In the genomic region with DNA sequence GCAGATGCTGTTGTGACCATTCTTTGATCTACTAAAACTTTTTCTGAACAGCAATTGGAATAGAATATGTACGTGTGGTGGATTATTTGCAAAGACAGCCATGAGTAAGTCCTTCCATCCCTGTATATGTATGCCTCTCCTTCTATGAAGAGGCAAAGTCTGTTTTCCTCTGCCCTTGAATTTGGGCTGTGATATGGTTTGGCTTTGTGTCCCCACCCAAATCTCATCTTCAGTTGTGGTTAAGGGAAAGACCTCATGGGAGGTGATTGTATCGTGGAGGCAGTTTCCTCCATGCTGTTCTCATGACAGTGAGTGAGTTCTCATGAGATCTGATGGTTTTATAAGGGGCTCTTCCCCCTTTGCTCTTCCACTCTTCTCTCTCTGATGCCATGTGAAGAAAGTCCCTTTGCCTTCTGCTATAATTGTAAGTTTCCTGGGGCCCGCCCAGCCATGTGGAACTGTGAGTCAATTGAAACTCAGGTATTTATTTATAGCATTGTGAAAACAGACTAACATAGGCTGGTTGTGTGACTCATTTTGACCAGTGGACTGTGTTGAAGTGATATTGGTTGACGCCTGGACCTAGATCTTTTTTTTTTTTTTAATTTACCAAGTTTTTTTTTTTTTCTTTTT, we compare ENCODE assay signal across 1 cellular context.
TF ChIP-seq lines count a peak whose summit lies in the region.

No MANE protein-coding gene starts in this region.

TF ChIP-seq in GM12878, 131 proteins besides CTCF, POLR2A, EP300 and RAD21 (continued from another document):
- TF ChIP-seq, protein P1, sequence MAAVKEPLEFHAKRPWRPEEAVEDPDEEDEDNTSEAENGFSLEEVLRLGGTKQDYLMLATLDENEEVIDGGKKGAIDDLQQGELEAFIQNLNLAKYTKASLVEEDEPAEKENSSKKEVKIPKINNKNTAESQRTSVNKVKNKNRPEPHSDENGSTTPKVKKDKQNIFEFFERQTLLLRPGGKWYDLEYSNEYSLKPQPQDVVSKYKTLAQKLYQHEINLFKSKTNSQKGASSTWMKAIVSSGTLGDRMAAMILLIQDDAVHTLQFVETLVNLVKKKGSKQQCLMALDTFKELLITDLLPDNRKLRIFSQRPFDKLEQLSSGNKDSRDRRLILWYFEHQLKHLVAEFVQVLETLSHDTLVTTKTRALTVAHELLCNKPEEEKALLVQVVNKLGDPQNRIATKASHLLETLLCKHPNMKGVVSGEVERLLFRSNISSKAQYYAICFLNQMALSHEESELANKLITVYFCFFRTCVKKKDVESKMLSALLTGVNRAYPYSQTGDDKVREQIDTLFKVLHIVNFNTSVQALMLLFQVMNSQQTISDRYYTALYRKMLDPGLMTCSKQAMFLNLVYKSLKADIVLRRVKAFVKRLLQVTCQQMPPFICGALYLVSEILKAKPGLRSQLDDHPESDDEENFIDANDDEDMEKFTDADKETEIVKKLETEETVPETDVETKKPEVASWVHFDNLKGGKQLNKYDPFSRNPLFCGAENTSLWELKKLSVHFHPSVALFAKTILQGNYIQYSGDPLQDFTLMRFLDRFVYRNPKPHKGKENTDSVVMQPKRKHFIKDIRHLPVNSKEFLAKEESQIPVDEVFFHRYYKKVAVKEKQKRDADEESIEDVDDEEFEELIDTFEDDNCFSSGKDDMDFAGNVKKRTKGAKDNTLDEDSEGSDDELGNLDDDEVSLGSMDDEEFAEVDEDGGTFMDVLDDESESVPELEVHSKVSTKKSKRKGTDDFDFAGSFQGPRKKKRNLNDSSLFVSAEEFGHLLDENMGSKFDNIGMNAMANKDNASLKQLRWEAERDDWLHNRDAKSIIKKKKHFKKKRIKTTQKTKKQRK (IDR thresholded peaks at IDR 0.05; ENCODE audit: low read depth, low read length) = no peak
- TF ChIP-seq YY1 (IDR thresholded peaks at IDR 0.05; ENCODE audit: low read depth, low read length) (0 out of 2 replicates have a peak, but pooled peaks have one; percentile 20), SREBF1 (IDR thresholded peaks at IDR 0.05; ENCODE audit: low read length) (no peak), NFIC (IDR thresholded peaks at IDR 0.05; ENCODE audit: low read depth, low read length) (peak; percentile 80), MEF2A (IDR thresholded peaks at IDR 0.05; ENCODE audit: insufficient read depth, low read depth, low read length) (peak; percentile 94)
- TF ChIP-seq, protein P2, sequence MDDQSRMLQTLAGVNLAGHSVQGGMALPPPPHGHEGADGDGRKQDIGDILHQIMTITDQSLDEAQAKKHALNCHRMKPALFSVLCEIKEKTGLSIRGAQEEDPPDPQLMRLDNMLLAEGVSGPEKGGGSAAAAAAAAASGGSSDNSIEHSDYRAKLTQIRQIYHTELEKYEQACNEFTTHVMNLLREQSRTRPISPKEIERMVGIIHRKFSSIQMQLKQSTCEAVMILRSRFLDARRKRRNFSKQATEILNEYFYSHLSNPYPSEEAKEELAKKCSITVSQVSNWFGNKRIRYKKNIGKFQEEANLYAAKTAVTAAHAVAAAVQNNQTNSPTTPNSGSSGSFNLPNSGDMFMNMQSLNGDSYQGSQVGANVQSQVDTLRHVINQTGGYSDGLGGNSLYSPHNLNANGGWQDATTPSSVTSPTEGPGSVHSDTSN (IDR thresholded peaks at IDR 0.05; ENCODE audit: insufficient replicate concordance, low read depth, low read length) = no peak
